20 cellular contexts compared by ENCODE assay signal in the genomic region with DNA sequence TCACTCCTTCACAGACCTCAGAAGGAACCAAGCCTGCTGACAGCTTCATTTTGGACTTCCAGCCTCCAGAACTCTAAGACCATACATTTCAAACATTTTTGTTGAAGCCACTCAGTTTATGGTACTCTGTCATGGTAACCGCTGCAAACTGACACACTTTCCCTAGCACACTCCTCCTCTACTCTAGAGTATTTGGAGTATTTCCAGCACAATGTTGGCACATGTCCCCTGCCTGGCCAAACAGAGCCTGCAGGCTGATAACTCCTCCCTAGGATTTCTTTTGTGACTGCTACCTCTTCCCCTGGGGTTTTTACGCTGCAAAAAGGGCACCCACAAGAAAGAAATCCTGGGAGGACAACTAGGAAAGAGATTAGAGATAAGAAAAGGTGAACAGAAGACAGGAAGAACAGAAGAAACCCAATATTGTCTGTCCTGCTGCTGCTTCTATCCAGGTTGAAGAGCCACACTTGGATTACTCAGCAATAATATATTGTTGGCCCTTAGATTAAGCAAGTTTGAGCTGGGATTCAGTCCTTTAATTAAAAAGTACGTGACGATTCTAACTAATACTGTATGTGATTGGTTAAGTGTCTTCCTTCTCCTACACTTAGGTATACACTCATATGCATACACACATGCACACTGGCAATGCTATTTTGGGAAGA.
A peak's percentile ranks its signal among the peaks of the same experiment; 100 is the strongest.
DNase-seq lines count a peak whose midpoint lies in the region; ATAC-seq and TF ChIP-seq lines count a peak whose summit lies in the region.
"Had no signal": no experiment of that assay in that cellular context is flagged by ENCODE, and none has a peak within 500 bp of the region (broad histone marks: within the 10 kb centered on the region; RNA-seq: fewer than 3 reads in every experiment).

No MANE protein-coding gene starts in this region.

- CTCF ChIA-PET in OCI-LY7 (lab: Charles Lee; ENCODE audit: unreplicated experiment): no interaction called here

- POLR2A ChIA-PET in OCI-LY7 (lab: Charles Lee): no interaction called here

- WGBS in heart right ventricle, 2 donors: 59 to 64% methylated on average over 4 of the region's 4 CpGs

- H3K27ac ChIP-seq in SU-DHL-6 (ENCODE audit: low read depth, low read length) (no peak overlapping the region), heart right ventricle (peak overlapping the region in 4 of 10 donors; percentile 32 to 53 (median 38)), gastrocnemius medialis (no peak overlapping the region), OCI-LY7 (ENCODE audit: low read depth, low read length, poor library complexity, severe bottlenecking) (no peak overlapping the region)
- H3K27ac ChIP-seq: BLaER1 treated with 17β-estradiol and CSF1 and Interleukin-3, amounts not matched to agents 10 nM and 100 nM; brain microvascular endothelial cell; ovary; PC-9; VCaP had no signal

- BruUV-seq in OCI-LY7 (replicated peaks; lab: Mats Ljungman, UMichigan): no TSS peak

- peak; percentile 61 to 92 (median 86) for ATAC-seq in heart right ventricle
- ATAC-seq in gastrocnemius medialis: peak; percentile 62 to 78
- no peak for ATAC-seq in effector memory CD8-positive, alpha-beta T cell (replicated peaks)
- ATAC-seq: HCT116; stimulated activated naive CD8-positive, alpha-beta T cell treated with anti-CD3 and anti-CD28 coated beads, Interleukin-15, amount 100 ng/mL, for 72 hours had no signal

- no peak overlapping the region for H3K9ac ChIP-seq in SU-DHL-6 (ENCODE audit: low read length)
- H3K9ac ChIP-seq: BLaER1 treated with 17β-estradiol and CSF1 and Interleukin-3, amounts not matched to agents 10 nM and 100 nM had no signal

- H3K9me3 ChIP-seq in SU-DHL-6 (ENCODE audit: insufficient read depth, low read length) (no peaks in the 10 kb centered on the region), heart right ventricle (no peaks in the 10 kb centered on the region), gastrocnemius medialis (no peaks in the 10 kb centered on the region), OCI-LY7 (ENCODE audit: low read length) (no peaks in the 10 kb centered on the region)
- H3K9me3 ChIP-seq: BLaER1 treated with 17β-estradiol and CSF1 and Interleukin-3, amounts not matched to agents 10 nM and 100 nM; ovary had no signal

- H3K4me3 ChIP-seq in SU-DHL-6 (ENCODE audit: insufficient read depth, low read length, poor library complexity, severe bottlenecking) (no peak overlapping the region), heart right ventricle (no peak overlapping the region), gastrocnemius medialis (no peak overlapping the region), OCI-LY7 (ENCODE audit: low read depth, low read length, poor library complexity, severe bottlenecking) (no peak overlapping the region)
- H3K4me3 ChIP-seq: BLaER1 treated with 17β-estradiol and CSF1 and Interleukin-3, amounts not matched to agents 10 nM and 100 nM; ovary; PC-9 had no signal

- no peak for TF ChIP-seq POLR2A in gastrocnemius medialis (IDR thresholded peaks at IDR 0.05)

- H3K9me2 ChIP-seq in SU-DHL-6 (replicated peaks; ENCODE audit: insufficient read depth, low read length): no peaks in the 10 kb centered on the region
- no peaks in the 10 kb centered on the region for H3K9me2 ChIP-seq in OCI-LY7 (ENCODE audit: insufficient read depth, low read length)

- H3K9me3 Mint-ChIP-seq in effector memory CD8-positive, alpha-beta T cell: no peaks in the 10 kb centered on the region
- H3K9me3 Mint-ChIP-seq: activated naive CD4-positive, alpha-beta T cell treated with anti-CD3 and anti-CD28 coated beads for 36 hours; stimulated activated naive CD8-positive, alpha-beta T cell treated with anti-CD3 and anti-CD28 coated beads, Interleukin-15, amount 100 ng/mL, for 72 hours had no signal

- no peak overlapping the region for H3K27ac Mint-ChIP-seq in effector memory CD8-positive, alpha-beta T cell
- H3K27ac Mint-ChIP-seq: activated naive CD4-positive, alpha-beta T cell treated with anti-CD3 and anti-CD28 coated beads for 36 hours; stimulated activated naive CD8-positive, alpha-beta T cell treated with anti-CD3 and anti-CD28 coated beads, Interleukin-15, amount 100 ng/mL, for 72 hours had no signal

- in situ Hi-C loops in gastrocnemius medialis (cut with MboI; ENCODE audit: low sequenced_read_pairs in 4 of 4): no loop called here
- in situ Hi-C loops in KBM-7 (cut with MboI; ENCODE audit: low pct_unique_long_range_greater_than_20kb, low sequenced_read_pairs): no loop called here

- H3K4me3 Mint-ChIP-seq in effector memory CD8-positive, alpha-beta T cell: no peak overlapping the region
- H3K4me3 Mint-ChIP-seq: activated naive CD4-positive, alpha-beta T cell treated with anti-CD3 and anti-CD28 coated beads for 36 hours; stimulated activated naive CD8-positive, alpha-beta T cell treated with anti-CD3 and anti-CD28 coated beads, Interleukin-15, amount 100 ng/mL, for 72 hours had no signal

- no peaks in the 10 kb centered on the region for H3F3A ChIP-seq in SU-DHL-6 (ENCODE audit: insufficient read depth)

- H2AFZ ChIP-seq in SU-DHL-6 (ENCODE audit: low read depth, low read length, severe bottlenecking): peak overlapping the region; percentile 13
- H2AFZ ChIP-seq in OCI-LY7 (ENCODE audit: low read length): no peak overlapping the region
- H2AFZ ChIP-seq: PC-9 had no signal

- no peak for TF ChIP-seq CTCF in SU-DHL-6 (IDR thresholded peaks at IDR 0.05; ENCODE audit: insufficient read depth, low read length, poor library complexity, severe bottlenecking)
- no peak for TF ChIP-seq CTCF in heart right ventricle (IDR thresholded peaks at IDR 0.05)
- no peak for TF ChIP-seq CTCF in gastrocnemius medialis (IDR thresholded peaks at IDR 0.05 in 4 of 5, conservative IDR thresholded peaks at IDR 0.05 in 1 of 5)
- TF ChIP-seq CTCF in OCI-LY7 (conservative IDR thresholded peaks at IDR 0.05; ENCODE audit: low read length): no peak

- H3K4me2 ChIP-seq in SU-DHL-6 (ENCODE audit: low read depth, low read length, poor library complexity, severe bottlenecking) (no peak overlapping the region), OCI-LY7 (ENCODE audit: low read length) (no peak overlapping the region)
- H3K4me2 ChIP-seq: BLaER1 treated with 17β-estradiol and CSF1 and Interleukin-3, amounts not matched to agents 10 nM and 100 nM; PC-9 had no signal

- H3K79me2 ChIP-seq in SU-DHL-6 (ENCODE audit: insufficient read depth, low read length) (no peaks in the 10 kb centered on the region), OCI-LY7 (ENCODE audit: insufficient read depth, low read depth, low read length) (no peaks in the 10 kb centered on the region)

- no peaks in the 10 kb centered on the region for H3K36me3 Mint-ChIP-seq in effector memory CD8-positive, alpha-beta T cell (ENCODE audit: insufficient read depth)

- H3K27me3 ChIP-seq in SU-DHL-6 (ENCODE audit: low read length) (no peaks in the 10 kb centered on the region), heart right ventricle (no peaks in the 10 kb centered on the region), gastrocnemius medialis (no peaks in the 10 kb centered on the region)
- H3K27me3 ChIP-seq: BLaER1 treated with 17β-estradiol and CSF1 and Interleukin-3, amounts not matched to agents 10 nM and 100 nM; brain microvascular endothelial cell; ovary had no signal

- H3K36me3 ChIP-seq in SU-DHL-6 (ENCODE audit: low read length): no peaks in the 10 kb centered on the region
- no peaks in the 10 kb centered on the region for H3K36me3 ChIP-seq in heart right ventricle
- no peaks in the 10 kb centered on the region for H3K36me3 ChIP-seq in gastrocnemius medialis
- no peaks in the 10 kb centered on the region for H3K36me3 ChIP-seq in OCI-LY7 (ENCODE audit: insufficient read depth, low read length)
- H3K36me3 ChIP-seq: BLaER1 treated with 17β-estradiol and CSF1 and Interleukin-3, amounts not matched to agents 10 nM and 100 nM; brain microvascular endothelial cell; ovary had no signal

- no peaks in the 10 kb centered on the region for H4K20me1 ChIP-seq in SU-DHL-6 (ENCODE audit: low read depth, low read length)
- H4K20me1 ChIP-seq in OCI-LY7 (ENCODE audit: insufficient read depth, low read length): no peaks in the 10 kb centered on the region
- H4K20me1 ChIP-seq: BLaER1 treated with 17β-estradiol and CSF1 and Interleukin-3, amounts not matched to agents 10 nM and 100 nM had no signal

- peaks cover 0 to 12% (median 0%) of the 10 kb centered on the region in 9 donors for H3K4me1 ChIP-seq in heart right ventricle
- peaks cover 6 to 7% of the 10 kb centered on the region in 2 donors for H3K4me1 ChIP-seq in gastrocnemius medialis
- no peaks in the 10 kb centered on the region for H3K4me1 ChIP-seq in OCI-LY7 (ENCODE audit: insufficient read depth, low read length, poor library complexity, severe bottlenecking)

- no peaks in the 10 kb centered on the region for H3K4me1 Mint-ChIP-seq in effector memory CD8-positive, alpha-beta T cell (ENCODE audit: low read depth in 2 of 2)
- H3K4me1 Mint-ChIP-seq: stimulated activated naive CD8-positive, alpha-beta T cell treated with anti-CD3 and anti-CD28 coated beads, Interleukin-15, amount 100 ng/mL, for 72 hours had no signal

- intact Hi-C loops in heart right ventricle (cut with DNase I) (no loop called here), gastrocnemius medialis (cut with DNase I; ENCODE audit: low total_unique reads) (no loop called here), OCI-LY7 (cut with micrococcal nuclease; ENCODE audit: unreplicated experiment) (no loop called here)

- H3K27me3 Mint-ChIP-seq in effector memory CD8-positive, alpha-beta T cell: no peaks in the 10 kb centered on the region
- H3K27me3 Mint-ChIP-seq: stimulated activated naive CD8-positive, alpha-beta T cell treated with anti-CD3 and anti-CD28 coated beads, Interleukin-15, amount 100 ng/mL, for 72 hours had no signal

- DNase-seq in M059J (ENCODE audit: low read depth): peak; percentile 78
- DNase-seq in heart right ventricle: peak in 1 of 2 donors; percentile 50
- DNase-seq in gastrocnemius medialis: peak in 1 of 2 donors; percentile 23
- no peak for DNase-seq in effector memory CD8-positive, alpha-beta T cell
- DNase-seq in KBM-7: no peak
- no peak for DNase-seq in OCI-LY7 (ENCODE audit: low spot score)
- no peak for DNase-seq in DMS53 (lab: John Stamatoyannopoulos, UW)
- DNase-seq: activated naive CD4-positive, alpha-beta T cell treated with anti-CD3 and anti-CD28 coated beads for 36 hours; brain microvascular endothelial cell; DMS79; effector CD8-positive, alpha-beta T cell; NCI-H1092; ovary; PC-9; stimulated activated CD4-positive, alpha-beta T cell treated with anti-CD3 and anti-CD28 coated beads, Interleukin-12 subunit alpha, Interleukin-12 subunit beta, amount 100 ng/mL, for 4 hours; stimulated activated naive CD8-positive, alpha-beta T cell treated with anti-CD3 and anti-CD28 coated beads, Interleukin-15, amount 100 ng/mL, for 72 hours had no signal
